ENCODE assay signal across 1 cellular context in the genomic region with DNA sequence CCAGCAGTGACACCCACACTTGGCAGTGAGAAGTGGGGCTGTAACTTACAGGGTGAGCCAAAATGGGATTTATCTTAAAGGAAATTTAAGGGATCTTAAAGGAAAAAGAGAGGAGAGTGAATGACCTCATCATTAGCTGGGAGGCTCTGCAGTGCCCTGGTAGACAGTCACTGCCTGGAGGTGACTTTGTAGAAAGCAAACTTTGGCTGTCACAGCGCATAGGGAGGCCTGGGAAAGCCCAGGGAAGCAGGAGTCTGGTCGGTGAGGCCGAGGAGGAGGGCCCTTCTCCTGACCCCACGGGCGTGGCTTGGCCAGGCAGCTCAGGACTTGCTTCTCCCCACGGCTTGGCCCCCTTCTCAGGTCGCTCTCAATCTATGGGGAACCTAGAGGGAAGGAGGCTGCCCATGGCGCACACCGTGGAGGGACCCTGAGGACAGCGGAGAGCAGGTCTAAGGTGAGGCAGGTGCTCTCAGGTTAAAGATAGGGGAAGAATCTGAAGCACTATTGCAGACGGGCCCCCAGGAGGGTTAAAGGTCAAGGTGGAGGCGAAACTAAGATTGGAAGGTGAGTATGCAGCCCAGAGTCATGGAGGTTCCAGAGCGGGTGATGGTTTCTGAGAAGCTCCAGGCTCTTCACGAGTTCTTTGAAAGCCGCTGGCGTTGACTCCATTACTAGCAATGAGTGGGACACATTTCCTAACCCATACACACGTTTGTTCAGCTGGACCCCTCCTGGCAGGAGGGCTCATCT.
TF ChIP-seq lines count a peak whose summit lies in the region.

No MANE protein-coding gene starts in this region.

TF ChIP-seq in HCT116, 20 proteins besides CTCF, POLR2A, EP300 and RAD21 (continued from another document):
- TF ChIP-seq, protein P1, sequence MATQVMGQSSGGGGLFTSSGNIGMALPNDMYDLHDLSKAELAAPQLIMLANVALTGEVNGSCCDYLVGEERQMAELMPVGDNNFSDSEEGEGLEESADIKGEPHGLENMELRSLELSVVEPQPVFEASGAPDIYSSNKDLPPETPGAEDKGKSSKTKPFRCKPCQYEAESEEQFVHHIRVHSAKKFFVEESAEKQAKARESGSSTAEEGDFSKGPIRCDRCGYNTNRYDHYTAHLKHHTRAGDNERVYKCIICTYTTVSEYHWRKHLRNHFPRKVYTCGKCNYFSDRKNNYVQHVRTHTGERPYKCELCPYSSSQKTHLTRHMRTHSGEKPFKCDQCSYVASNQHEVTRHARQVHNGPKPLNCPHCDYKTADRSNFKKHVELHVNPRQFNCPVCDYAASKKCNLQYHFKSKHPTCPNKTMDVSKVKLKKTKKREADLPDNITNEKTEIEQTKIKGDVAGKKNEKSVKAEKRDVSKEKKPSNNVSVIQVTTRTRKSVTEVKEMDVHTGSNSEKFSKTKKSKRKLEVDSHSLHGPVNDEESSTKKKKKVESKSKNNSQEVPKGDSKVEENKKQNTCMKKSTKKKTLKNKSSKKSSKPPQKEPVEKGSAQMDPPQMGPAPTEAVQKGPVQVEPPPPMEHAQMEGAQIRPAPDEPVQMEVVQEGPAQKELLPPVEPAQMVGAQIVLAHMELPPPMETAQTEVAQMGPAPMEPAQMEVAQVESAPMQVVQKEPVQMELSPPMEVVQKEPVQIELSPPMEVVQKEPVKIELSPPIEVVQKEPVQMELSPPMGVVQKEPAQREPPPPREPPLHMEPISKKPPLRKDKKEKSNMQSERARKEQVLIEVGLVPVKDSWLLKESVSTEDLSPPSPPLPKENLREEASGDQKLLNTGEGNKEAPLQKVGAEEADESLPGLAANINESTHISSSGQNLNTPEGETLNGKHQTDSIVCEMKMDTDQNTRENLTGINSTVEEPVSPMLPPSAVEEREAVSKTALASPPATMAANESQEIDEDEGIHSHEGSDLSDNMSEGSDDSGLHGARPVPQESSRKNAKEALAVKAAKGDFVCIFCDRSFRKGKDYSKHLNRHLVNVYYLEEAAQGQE (IDR thresholded peaks at IDR 0.05; ENCODE audit: low read depth), result no peak
- TF ChIP-seq EZH2phosphoT487 (IDR thresholded peaks at IDR 0.05; ENCODE audit: borderline replicate concordance) (no peak), ELF1 (IDR thresholded peaks at IDR 0.05; ENCODE audit: borderline replicate concordance, low read depth) (no peak), EGR1 (IDR thresholded peaks at IDR 0.05; ENCODE audit: low read depth) (no peak), ZNF274 (IDR thresholded peaks at IDR 0.05; ENCODE audit: low read depth, low read length) (no peak), YY1 (IDR thresholded peaks at IDR 0.05; ENCODE audit: extremely low read depth, insufficient replicate concordance, low read depth, low read length) (no peak), TCF7L2 (IDR thresholded peaks at IDR 0.05; ENCODE audit: borderline replicate concordance, extremely low read depth, insufficient read depth, insufficient read length) (no peak), SIN3A (IDR thresholded peaks at IDR 0.05; ENCODE audit: low read depth) (no peak), FOSL1 (IDR thresholded peaks at IDR 0.05; ENCODE audit: low read depth) (no peak), ZFX (IDR thresholded peaks at IDR 0.05) (no peak), SRF (IDR thresholded peaks at IDR 0.05; ENCODE audit: low read depth) (no peak)
